Comparison of ENCODE assay signal across 20 cellular contexts in the genomic region with DNA sequence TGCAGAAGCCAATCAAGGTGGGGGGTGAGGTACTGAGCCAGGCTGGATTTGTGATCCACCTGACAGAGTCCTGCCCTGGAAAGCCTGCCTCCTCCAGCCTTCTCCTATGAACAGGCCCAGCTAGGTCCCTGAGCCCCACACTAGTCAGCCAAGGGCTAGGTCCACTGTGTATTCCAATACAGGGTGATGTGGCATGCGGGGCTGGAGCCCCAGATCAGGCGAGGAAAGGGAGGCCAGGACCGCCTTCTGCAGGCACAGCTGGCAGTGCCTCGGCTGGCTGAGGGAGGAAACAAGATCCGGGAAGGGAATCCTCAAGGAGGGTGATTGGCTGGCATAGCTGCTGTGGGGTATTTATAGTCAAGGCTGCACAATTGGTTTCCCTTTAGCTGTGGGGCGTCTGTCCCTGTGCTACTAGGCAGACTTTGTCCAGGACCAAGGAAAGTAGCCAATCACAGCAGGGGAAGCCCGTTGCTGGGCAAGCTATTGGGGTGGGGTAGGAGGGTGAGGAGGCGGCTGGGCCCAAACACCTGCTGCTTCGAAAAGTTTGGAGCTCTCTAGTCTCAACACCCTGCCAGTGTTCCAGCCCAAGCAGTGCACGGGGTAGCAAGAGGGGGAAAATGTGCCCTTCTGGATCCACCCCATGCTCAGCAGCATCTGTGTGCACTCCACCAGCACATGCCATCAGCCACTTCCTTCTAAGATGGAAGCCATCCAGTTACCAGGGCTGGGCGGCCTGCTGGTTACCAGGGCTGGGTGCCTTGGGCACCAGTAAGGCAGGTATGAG. TPM values are rescaled to one million over a fixed set of nuclear protein-coding genes. Genes with fewer than 3 reads are reported as not detected.
DNase-seq lines count a peak whose midpoint lies in the region; ATAC-seq lines count a peak whose summit lies in the region.
"Had no signal": no experiment of that assay in that cellular context is flagged by ENCODE, and none has a peak within 500 bp of the region (broad histone marks: within the 10 kb centered on the region; RNA-seq: fewer than 3 reads in every experiment).

No MANE protein-coding gene starts in this region.

- H3K79me2 ChIP-seq in GM23248 (ENCODE audit: insufficient read depth): no peaks in the 10 kb centered on the region

- no peaks in the 10 kb centered on the region for H4K20me1 ChIP-seq in GM23248 (ENCODE audit: insufficient read depth)

- H3K4me3 ChIP-seq in GM23248: no peak overlapping the region
- H3K4me3 ChIP-seq: A549, Peyer's patch had no signal

- no peaks in the 10 kb centered on the region for H3K4me1 ChIP-seq in GM23248 (ENCODE audit: insufficient read depth)
- H3K4me1 ChIP-seq: A549, Peyer's patch had no signal

- peaks cover 7% of the 10 kb centered on the region for H3K27me3 Mint-ChIP-seq in activated CD4-positive, alpha-beta T cell treated with anti-CD3 and anti-CD28 coated beads for 36 hours

- no peak overlapping the region for H2AFZ ChIP-seq in GM23248

- no peak overlapping the region for H3K4me3 Mint-ChIP-seq in activated CD4-positive, alpha-beta T cell treated with anti-CD3 and anti-CD28 coated beads for 36 hours
- H3K4me3 Mint-ChIP-seq: activated naive CD8-positive, alpha-beta T cell treated with anti-CD3 and anti-CD28 coated beads, Interleukin-2, amount 50 U/mL, for 24 hours; CD8-positive, alpha-beta T cell; T-helper 17 cell had no signal

- H3K27me3 ChIP-seq in GM23248 (replicated peaks; ENCODE audit: insufficient read depth): no peaks in the 10 kb centered on the region
- H3K27me3 ChIP-seq: Peyer's patch had no signal

- H3K4me1 Mint-ChIP-seq in activated CD4-positive, alpha-beta T cell treated with anti-CD3 and anti-CD28 coated beads for 36 hours: no peaks in the 10 kb centered on the region
- H3K4me1 Mint-ChIP-seq: activated naive CD8-positive, alpha-beta T cell treated with anti-CD3 and anti-CD28 coated beads, Interleukin-2, amount 50 U/mL, for 24 hours; T-helper 17 cell had no signal

- ATAC-seq in Right ventricle myocardium inferior (peak; percentile 78), left colon (peak; percentile 55), GM18858 (IDR thresholded peaks at IDR 0.05; ENCODE audit: unreplicated experiment) (no peak), GM18861 (IDR thresholded peaks at IDR 0.05; ENCODE audit: unreplicated experiment) (no peak)
- no peak for ATAC-seq in activated CD4-positive, alpha-beta T cell treated with anti-CD3 and anti-CD28 coated beads for 36 hours
- ATAC-seq: A549; activated naive CD8-positive, alpha-beta T cell treated with anti-CD3 and anti-CD28 coated beads, Interleukin-2, amount 50 U/mL, for 24 hours; CD8-positive, alpha-beta T cell; T-helper 17 cell had no signal

- CTCF ChIA-PET in activated CD4-positive, alpha-beta T cell treated with anti-CD3 and anti-CD28 coated beads for 36 hours (lab: Charles Lee): no interaction called here

- H3K9me3 Mint-ChIP-seq in activated CD4-positive, alpha-beta T cell treated with anti-CD3 and anti-CD28 coated beads for 36 hours (ENCODE audit: low read depth): no peaks in the 10 kb centered on the region
- H3K9me3 Mint-ChIP-seq: activated naive CD8-positive, alpha-beta T cell treated with anti-CD3 and anti-CD28 coated beads, Interleukin-2, amount 50 U/mL, for 24 hours; CD8-positive, alpha-beta T cell had no signal

- intact Hi-C loops in Right ventricle myocardium inferior (cut with DNase I) (no loop called here), cardiac septum (cut with DNase I) (no loop called here), left colon (cut with DNase I, micrococcal nuclease) (no loop called here)
- intact Hi-C loops in activated CD4-positive, alpha-beta T cell treated with anti-CD3 and anti-CD28 coated beads for 36 hours (cut with DNase I, micrococcal nuclease): no loop called here

- H3K9me2 ChIP-seq in GM23248 (ENCODE audit: insufficient read depth): no peaks in the 10 kb centered on the region

- DNase-seq in Right ventricle myocardium inferior (ENCODE audit: missing footprints): peak; percentile 69
- no peak for DNase-seq in cardiac septum (ENCODE audit: low spot score)
- peak; percentile 33 for DNase-seq in astrocyte of the hippocampus (ENCODE audit: low read depth, low spot score)
- no peak for DNase-seq in left colon
- no peak for DNase-seq in GM23248
- DNase-seq in activated CD4-positive, alpha-beta T cell treated with anti-CD3 and anti-CD28 coated beads for 36 hours: no peak
- DNase-seq: activated CD4-positive, alpha-beta T cell treated with anti-CD3 and anti-CD28 coated beads for 1 hour; activated naive CD8-positive, alpha-beta T cell treated with anti-CD3 and anti-CD28 coated beads, Interleukin-2, amount 50 U/mL, for 24 hours; GDM1; kidney glomerular epithelial cell; NCI-H1436; T-helper 17 cell; trophoblast cell had no signal

- H3K27ac Mint-ChIP-seq in activated CD4-positive, alpha-beta T cell treated with anti-CD3 and anti-CD28 coated beads for 36 hours: no peak overlapping the region
- H3K27ac Mint-ChIP-seq: activated naive CD8-positive, alpha-beta T cell treated with anti-CD3 and anti-CD28 coated beads, Interleukin-2, amount 50 U/mL, for 24 hours; CD8-positive, alpha-beta T cell; T-helper 17 cell had no signal

- H3K36me3 ChIP-seq in GM23248 (ENCODE audit: low read depth): no peaks in the 10 kb centered on the region
- H3K36me3 ChIP-seq: Peyer's patch had no signal

- H3F3A ChIP-seq in GM23248 (ENCODE audit: insufficient read depth): no peaks in the 10 kb centered on the region

- POLR2A ChIA-PET in activated CD4-positive, alpha-beta T cell treated with anti-CD3 and anti-CD28 coated beads for 36 hours (lab: Charles Lee): no interaction called here

- no peaks in the 10 kb centered on the region for H3K9me3 ChIP-seq in GM23248 (ENCODE audit: low read depth)
- H3K9me3 ChIP-seq: A549, Peyer's patch had no signal

- no peaks in the 10 kb centered on the region for H3K36me3 Mint-ChIP-seq in activated CD4-positive, alpha-beta T cell treated with anti-CD3 and anti-CD28 coated beads for 36 hours (ENCODE audit: low read depth)
- H3K36me3 Mint-ChIP-seq: CD8-positive, alpha-beta T cell had no signal

- in situ Hi-C loops in GM23248 (cut with MboI): no loop called here

- 88 to 93% methylated on average over 10 to 11 of the region's 11 CpGs for WGBS in GM23248 (ENCODE audit: low coverage in 1 of 2, low lambda C conversion rate in 2 of 2, missing lambda C conversion rate in 2 of 2), 2 experiments

- H3K9ac ChIP-seq in GM23248: no peak overlapping the region

- no peak overlapping the region for H3K27ac ChIP-seq in GM23248
- H3K27ac ChIP-seq: A549, Peyer's patch had no signal

- H3K4me2 ChIP-seq in GM23248 (ENCODE audit: unreplicated experiment): no peak overlapping the region
- H3K4me2 ChIP-seq: A549 had no signal

RNA-seq across cellular contexts. Expression of a gene that starts 5.9 kb away (rescaled TPM):
- total RNA-seq in Right ventricle myocardium inferior (16.7 TPM), cardiac septum (3.9 TPM), left colon (under 1 TPM in 1 of 2 donors, not detected in 1; 0.25 TPM)
- 0.51 and 0.76 TPM in 2 replicates for total RNA-seq in GM23248 (2014; rRNA removed; shearing (Covaris generic))
- 0.39 and 0.65 TPM in 2 replicates for polyA plus RNA-seq in GM23248 (2016; fragmentation: Nextera tagmentation; extraction: Ambion mirVana)
- total RNA-seq in activated CD4-positive, alpha-beta T cell treated with anti-CD3 and anti-CD28 coated beads for 36 hours: not detected
- total RNA-seq: CD8-positive, alpha-beta T cell; NCI-H460; pulmonary artery endothelial cell; T-helper 17 cell had no signal

Comparison
In these comparisons a context has a peak if more than half of its experiments do, and no peak if none do; other contexts are left out.
1. DNase-seq: peak in Right ventricle myocardium inferior (single experiment) and astrocyte of the hippocampus (single experiment); none in cardiac septum (single experiment), left colon (0 of 2), GM23248 (single experiment) and activated CD4-positive, alpha-beta T cell treated with anti-CD3 and anti-CD28 coated beads for 36 hours (single experiment).
2. ATAC-seq: peak in Right ventricle myocardium inferior (single experiment) and left colon (single experiment); none in GM18858 (single experiment), GM18861 (single experiment) and activated CD4-positive, alpha-beta T cell treated with anti-CD3 and anti-CD28 coated beads for 36 hours (single experiment).